Comparison of ENCODE assay signal across 8 cellular contexts in the genomic region with DNA sequence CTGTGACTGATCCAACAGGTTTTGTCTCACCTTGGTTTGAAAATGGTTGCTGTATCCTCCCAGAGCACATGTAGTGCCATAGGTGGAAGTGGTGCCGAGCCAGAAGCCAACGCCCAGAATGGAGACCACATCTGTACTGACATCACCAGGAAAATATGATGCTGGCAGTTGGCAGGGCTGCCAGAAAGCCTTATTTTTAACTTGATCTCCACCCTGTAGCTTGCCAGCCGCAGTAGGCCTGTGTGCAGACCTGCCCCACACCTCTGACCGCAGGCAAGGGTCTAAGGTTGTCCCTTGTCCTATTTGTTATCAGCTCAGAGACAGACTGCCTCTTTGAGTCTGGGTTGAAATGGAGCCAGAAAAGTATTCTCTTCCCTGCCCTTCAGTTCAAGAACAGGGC.
A peak's percentile ranks its signal among the peaks of the same experiment; 100 is the strongest.
DNase-seq lines count a peak whose midpoint lies in the region; TF ChIP-seq lines count a peak whose summit lies in the region.

No MANE protein-coding gene starts in this region.

- H3K4me1 Mint-ChIP-seq in activated naive CD4-positive, alpha-beta T cell treated with anti-CD3 and anti-CD28 coated beads, Interleukin-2, amount 50 U/mL, for 24 hours: peaks cover 100% of the 10 kb centered on the region

- peak overlapping the region; percentile 54 to 69 for H3K27ac ChIP-seq in coronary artery
- peak overlapping the region; percentile 10 to 26 for H3K27ac ChIP-seq in mucosa of rectum (ENCODE audit: low read depth in 2 of 2, low read length in 2 of 2)
- H3K27ac ChIP-seq in vagina: peak overlapping the region; percentile 73

- peaks cover 9% of the 10 kb centered on the region for H3K36me3 Mint-ChIP-seq in activated naive CD4-positive, alpha-beta T cell treated with anti-CD3 and anti-CD28 coated beads, Interleukin-2, amount 50 U/mL, for 24 hours

- TF ChIP-seq POLR2A in vagina (IDR thresholded peaks at IDR 0.05): no peak

- peaks cover 57 to 79% of the 10 kb centered on the region in 2 donors for H3K4me1 ChIP-seq in mucosa of rectum (ENCODE audit: control insufficient read depth in 2 of 2, insufficient read depth in 2 of 2, low read length in 2 of 2)
- H3K4me1 ChIP-seq in vagina: peaks cover 100% of the 10 kb centered on the region

- H3K27ac Mint-ChIP-seq in activated naive CD4-positive, alpha-beta T cell treated with anti-CD3 and anti-CD28 coated beads, Interleukin-2, amount 50 U/mL, for 24 hours: peak overlapping the region; percentile 96

- intact Hi-C loops in vagina (cut with DNase I): no loop called here

- H3K4me3 ChIP-seq in coronary artery: no peak overlapping the region
- H3K4me3 ChIP-seq in mucosa of rectum (ENCODE audit: low read length in 2 of 2): no peak overlapping the region
- H3K4me3 ChIP-seq in vagina: no peak overlapping the region

- TF ChIP-seq CTCF in coronary artery (IDR thresholded peaks at IDR 0.05) (no peak), vagina (IDR thresholded peaks at IDR 0.05) (no peak)

- no peaks in the 10 kb centered on the region for H3K9me3 Mint-ChIP-seq in activated naive CD4-positive, alpha-beta T cell treated with anti-CD3 and anti-CD28 coated beads, Interleukin-2, amount 50 U/mL, for 24 hours

- H3K27me3 Mint-ChIP-seq in activated naive CD4-positive, alpha-beta T cell treated with anti-CD3 and anti-CD28 coated beads, Interleukin-2, amount 50 U/mL, for 24 hours: no peaks in the 10 kb centered on the region

- H3K4me3 Mint-ChIP-seq in activated naive CD4-positive, alpha-beta T cell treated with anti-CD3 and anti-CD28 coated beads, Interleukin-2, amount 50 U/mL, for 24 hours: peak overlapping the region; percentile 40

- DNase-seq in activated naive CD4-positive, alpha-beta T cell treated with anti-CD3 and anti-CD28 coated beads, Interleukin-2, amount 50 U/mL, for 16 hours: no peak
- DNase-seq in coronary artery (ENCODE audit: low spot score) (no peak), vagina (ENCODE audit: extremely low spot score in 2 of 2) (no peak), NCI-H1436 (lab: John Stamatoyannopoulos, UW) (no peak), NCI-H146 treated with DMSO at 0.1 percent for 48 hours (lab: John Stamatoyannopoulos, UW; ENCODE audit: unreplicated experiment) (no peak), UCSD-AML1 (lab: John Stamatoyannopoulos, UW; ENCODE audit: unreplicated experiment) (no peak)

- H3K9me3 ChIP-seq in mucosa of rectum (ENCODE audit: control insufficient read depth in 2 of 2, low read length in 2 of 2) (no peaks in the 10 kb centered on the region), vagina (no peaks in the 10 kb centered on the region)

- no peaks in the 10 kb centered on the region for H3K27me3 ChIP-seq in mucosa of rectum (ENCODE audit: control insufficient read depth in 2 of 2, insufficient read depth in 2 of 2, low read length in 2 of 2)
- no peaks in the 10 kb centered on the region for H3K27me3 ChIP-seq in vagina

- no peak overlapping the region for H3K9ac ChIP-seq in mucosa of rectum (ENCODE audit: low read depth in 1 of 2, low read length in 2 of 2)

- H3K36me3 ChIP-seq in mucosa of rectum (ENCODE audit: control insufficient read depth in 2 of 2, insufficient read depth in 2 of 2, low read length in 2 of 2) (peaks cover 4 to 21% of the 10 kb centered on the region in 2 donors), vagina (peaks cover 0 to 3% of the 10 kb centered on the region in 2 donors)

Comparison
In these comparisons a context has a peak if more than half of its experiments do, and no peak if none do; other contexts are left out.
1. H3K27ac ChIP-seq: peak in every context shown above with its lines; median percentile 73 in vagina; 62 in coronary artery; 18 in mucosa of rectum.